Comparison of ENCODE assay signal across 1 cellular context in the genomic region with DNA sequence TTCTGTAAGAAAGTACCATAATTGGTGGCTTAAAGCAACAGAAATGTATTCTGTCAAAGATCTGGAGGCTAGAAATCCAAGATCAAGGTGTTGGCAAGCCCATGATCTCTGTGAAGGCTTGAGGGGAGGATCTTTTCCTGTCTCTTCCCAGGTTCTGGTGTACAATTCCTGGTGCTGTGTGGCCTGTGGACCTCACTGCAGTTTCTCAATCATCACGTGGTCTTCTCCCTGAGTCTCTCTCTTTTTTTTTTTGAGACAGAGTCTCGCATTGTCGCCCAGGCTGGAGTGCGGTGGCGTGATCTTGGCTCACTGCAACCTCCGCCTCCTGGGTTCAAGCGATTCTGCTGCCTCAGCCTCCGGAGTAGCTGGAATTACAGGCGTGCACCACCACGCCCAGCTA.
A peak's percentile ranks its signal among the peaks of the same experiment; 100 is the strongest.
TF ChIP-seq lines count a peak whose summit lies in the region.

No MANE protein-coding gene starts in this region.

TF ChIP-seq in HepG2, 621 proteins besides CTCF, POLR2A, EP300 and RAD21:
- TF ChIP-seq, protein P1, sequence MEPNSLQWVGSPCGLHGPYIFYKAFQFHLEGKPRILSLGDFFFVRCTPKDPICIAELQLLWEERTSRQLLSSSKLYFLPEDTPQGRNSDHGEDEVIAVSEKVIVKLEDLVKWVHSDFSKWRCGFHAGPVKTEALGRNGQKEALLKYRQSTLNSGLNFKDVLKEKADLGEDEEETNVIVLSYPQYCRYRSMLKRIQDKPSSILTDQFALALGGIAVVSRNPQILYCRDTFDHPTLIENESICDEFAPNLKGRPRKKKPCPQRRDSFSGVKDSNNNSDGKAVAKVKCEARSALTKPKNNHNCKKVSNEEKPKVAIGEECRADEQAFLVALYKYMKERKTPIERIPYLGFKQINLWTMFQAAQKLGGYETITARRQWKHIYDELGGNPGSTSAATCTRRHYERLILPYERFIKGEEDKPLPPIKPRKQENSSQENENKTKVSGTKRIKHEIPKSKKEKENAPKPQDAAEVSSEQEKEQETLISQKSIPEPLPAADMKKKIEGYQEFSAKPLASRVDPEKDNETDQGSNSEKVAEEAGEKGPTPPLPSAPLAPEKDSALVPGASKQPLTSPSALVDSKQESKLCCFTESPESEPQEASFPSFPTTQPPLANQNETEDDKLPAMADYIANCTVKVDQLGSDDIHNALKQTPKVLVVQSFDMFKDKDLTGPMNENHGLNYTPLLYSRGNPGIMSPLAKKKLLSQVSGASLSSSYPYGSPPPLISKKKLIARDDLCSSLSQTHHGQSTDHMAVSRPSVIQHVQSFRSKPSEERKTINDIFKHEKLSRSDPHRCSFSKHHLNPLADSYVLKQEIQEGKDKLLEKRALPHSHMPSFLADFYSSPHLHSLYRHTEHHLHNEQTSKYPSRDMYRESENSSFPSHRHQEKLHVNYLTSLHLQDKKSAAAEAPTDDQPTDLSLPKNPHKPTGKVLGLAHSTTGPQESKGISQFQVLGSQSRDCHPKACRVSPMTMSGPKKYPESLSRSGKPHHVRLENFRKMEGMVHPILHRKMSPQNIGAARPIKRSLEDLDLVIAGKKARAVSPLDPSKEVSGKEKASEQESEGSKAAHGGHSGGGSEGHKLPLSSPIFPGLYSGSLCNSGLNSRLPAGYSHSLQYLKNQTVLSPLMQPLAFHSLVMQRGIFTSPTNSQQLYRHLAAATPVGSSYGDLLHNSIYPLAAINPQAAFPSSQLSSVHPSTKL (CRISPR knock-in tag; IDR thresholded peaks at IDR 0.05), result 0 out of 2 replicates have a peak, but pooled peaks have one; percentile 15
- TF ChIP-seq CEBPG (CRISPR knock-in tag; IDR thresholded peaks at IDR 0.05) (0 out of 2 replicates have a peak, but pooled peaks have one; percentile 8), ZNF292 (CRISPR knock-in tag; IDR thresholded peaks at IDR 0.05; ENCODE audit: borderline replicate concordance, low read depth) (peak; percentile 44; the same call in 1 of the 2 replicates), RAD51 (IDR thresholded peaks at IDR 0.05; ENCODE audit: borderline replicate concordance) (peak; percentile 34; the same call in 1 of the 2 replicates), ZNF460 (CRISPR knock-in tag; IDR thresholded peaks at IDR 0.05; ENCODE audit: borderline replicate concordance) (peak; percentile 32; the same call in 1 of the 2 replicates)
- TF ChIP-seq, protein P2, sequence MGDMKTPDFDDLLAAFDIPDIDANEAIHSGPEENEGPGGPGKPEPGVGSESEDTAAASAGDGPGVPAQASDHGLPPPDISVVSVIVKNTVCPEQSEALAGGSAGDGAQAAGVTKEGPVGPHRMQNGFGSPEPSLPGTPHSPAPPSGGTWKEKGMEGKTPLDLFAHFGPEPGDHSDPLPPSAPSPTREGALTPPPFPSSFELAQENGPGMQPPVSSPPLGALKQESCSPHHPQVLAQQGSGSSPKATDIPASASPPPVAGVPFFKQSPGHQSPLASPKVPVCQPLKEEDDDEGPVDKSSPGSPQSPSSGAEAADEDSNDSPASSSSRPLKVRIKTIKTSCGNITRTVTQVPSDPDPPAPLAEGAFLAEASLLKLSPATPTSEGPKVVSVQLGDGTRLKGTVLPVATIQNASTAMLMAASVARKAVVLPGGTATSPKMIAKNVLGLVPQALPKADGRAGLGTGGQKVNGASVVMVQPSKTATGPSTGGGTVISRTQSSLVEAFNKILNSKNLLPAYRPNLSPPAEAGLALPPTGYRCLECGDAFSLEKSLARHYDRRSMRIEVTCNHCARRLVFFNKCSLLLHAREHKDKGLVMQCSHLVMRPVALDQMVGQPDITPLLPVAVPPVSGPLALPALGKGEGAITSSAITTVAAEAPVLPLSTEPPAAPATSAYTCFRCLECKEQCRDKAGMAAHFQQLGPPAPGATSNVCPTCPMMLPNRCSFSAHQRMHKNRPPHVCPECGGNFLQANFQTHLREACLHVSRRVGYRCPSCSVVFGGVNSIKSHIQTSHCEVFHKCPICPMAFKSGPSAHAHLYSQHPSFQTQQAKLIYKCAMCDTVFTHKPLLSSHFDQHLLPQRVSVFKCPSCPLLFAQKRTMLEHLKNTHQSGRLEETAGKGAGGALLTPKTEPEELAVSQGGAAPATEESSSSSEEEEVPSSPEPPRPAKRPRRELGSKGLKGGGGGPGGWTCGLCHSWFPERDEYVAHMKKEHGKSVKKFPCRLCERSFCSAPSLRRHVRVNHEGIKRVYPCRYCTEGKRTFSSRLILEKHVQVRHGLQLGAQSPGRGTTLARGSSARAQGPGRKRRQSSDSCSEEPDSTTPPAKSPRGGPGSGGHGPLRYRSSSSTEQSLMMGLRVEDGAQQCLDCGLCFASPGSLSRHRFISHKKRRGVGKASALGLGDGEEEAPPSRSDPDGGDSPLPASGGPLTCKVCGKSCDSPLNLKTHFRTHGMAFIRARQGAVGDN (CRISPR knock-in tag; IDR thresholded peaks at IDR 0.05), result 0 out of 2 replicates have a peak, but pooled peaks have one; percentile 37
- TF ChIP-seq, protein P3, sequence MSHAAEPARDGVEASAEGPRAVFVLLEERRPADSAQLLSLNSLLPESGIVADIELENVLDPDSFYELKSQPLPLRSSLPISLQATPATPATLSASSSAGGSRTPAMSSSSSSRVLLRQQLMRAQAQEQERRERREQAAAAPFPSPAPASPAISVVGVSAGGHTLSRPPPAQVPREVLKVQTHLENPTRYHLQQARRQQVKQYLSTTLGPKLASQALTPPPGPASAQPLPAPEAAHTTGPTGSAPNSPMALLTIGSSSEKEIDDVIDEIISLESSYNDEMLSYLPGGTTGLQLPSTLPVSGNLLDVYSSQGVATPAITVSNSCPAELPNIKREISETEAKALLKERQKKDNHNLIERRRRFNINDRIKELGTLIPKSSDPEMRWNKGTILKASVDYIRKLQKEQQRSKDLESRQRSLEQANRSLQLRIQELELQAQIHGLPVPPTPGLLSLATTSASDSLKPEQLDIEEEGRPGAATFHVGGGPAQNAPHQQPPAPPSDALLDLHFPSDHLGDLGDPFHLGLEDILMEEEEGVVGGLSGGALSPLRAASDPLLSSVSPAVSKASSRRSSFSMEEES (CRISPR knock-in tag; IDR thresholded peaks at IDR 0.05), result peak; percentile 50; the same call in 1 of the 2 replicates
- TF ChIP-seq, protein P4, sequence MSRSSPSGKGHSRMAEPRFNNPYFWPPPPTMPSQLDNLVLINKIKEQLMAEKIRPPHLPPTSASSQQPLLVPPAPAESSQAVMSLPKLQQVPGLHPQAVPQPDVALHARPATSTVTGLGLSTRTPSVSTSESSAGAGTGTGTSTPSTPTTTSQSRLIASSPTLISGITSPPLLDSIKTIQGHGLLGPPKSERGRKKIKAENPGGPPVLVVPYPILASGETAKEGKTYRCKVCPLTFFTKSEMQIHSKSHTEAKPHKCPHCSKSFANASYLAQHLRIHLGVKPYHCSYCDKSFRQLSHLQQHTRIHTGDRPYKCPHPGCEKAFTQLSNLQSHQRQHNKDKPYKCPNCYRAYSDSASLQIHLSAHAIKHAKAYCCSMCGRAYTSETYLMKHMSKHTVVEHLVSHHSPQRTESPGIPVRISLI (CRISPR knock-in tag; IDR thresholded peaks at IDR 0.05; ENCODE audit: borderline replicate concordance), result peak; percentile 88
- TF ChIP-seq, protein P5, sequence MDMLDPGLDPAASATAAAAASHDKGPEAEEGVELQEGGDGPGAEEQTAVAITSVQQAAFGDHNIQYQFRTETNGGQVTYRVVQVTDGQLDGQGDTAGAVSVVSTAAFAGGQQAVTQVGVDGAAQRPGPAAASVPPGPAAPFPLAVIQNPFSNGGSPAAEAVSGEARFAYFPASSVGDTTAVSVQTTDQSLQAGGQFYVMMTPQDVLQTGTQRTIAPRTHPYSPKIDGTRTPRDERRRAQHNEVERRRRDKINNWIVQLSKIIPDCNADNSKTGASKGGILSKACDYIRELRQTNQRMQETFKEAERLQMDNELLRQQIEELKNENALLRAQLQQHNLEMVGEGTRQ (IDR thresholded peaks at IDR 0.05; ENCODE audit: low read depth, low read length), result peak; percentile 66
- TF ChIP-seq, protein P5 (CRISPR knock-in tag; IDR thresholded peaks at IDR 0.05; ENCODE audit: borderline replicate concordance), result peak; percentile 70; the same call in 1 of the 2 replicates
